Comparison of ENCODE assay signal across 10 cellular contexts in genomic region chr1:88731475-88731874, GRCh38. TPM values are rescaled to one million over a fixed set of nuclear protein-coding genes. Genes with fewer than 3 reads are reported as not detected.
DNase-seq lines count a peak whose midpoint lies in the region; ATAC-seq and TF ChIP-seq lines count a peak whose summit lies in the region.
"Had no signal": no experiment of that assay in that cellular context is flagged by ENCODE, and none has a peak within 500 bp of the region (broad histone marks: within the 10 kb centered on the region; RNA-seq: fewer than 3 reads in every experiment).

No MANE protein-coding gene starts in this region.

- TF ChIP-seq CTCF in endodermal cell (conservative IDR thresholded peaks at IDR 0.05): no peak

- ATAC-seq in HG03442 (IDR thresholded peaks at IDR 0.05; ENCODE audit: unreplicated experiment): no peak

- H3K4me1 ChIP-seq in urinary bladder (ENCODE audit: insufficient read depth) (peaks cover 3% of the 10 kb centered on the region), endodermal cell (ENCODE audit: control insufficient read depth, insufficient read depth, low read length) (no peaks in the 10 kb centered on the region)
- H3K4me1 ChIP-seq: BLaER1 had no signal

- DNase-seq in NCI-H345 (lab: John Stamatoyannopoulos, UW) (peak; percentile 39), NCI-H345 treated with DMSO at 0.1 percent for 48 hours (lab: John Stamatoyannopoulos, UW; ENCODE audit: unreplicated experiment) (no peak), astrocyte of the hippocampus (ENCODE audit: low read depth, low spot score) (peak; percentile 82), kidney tubule cell (ENCODE audit: low spot score) (peak; percentile 64), endodermal cell (no peak)
- no peak for DNase-seq in activated CD4-positive, CD25-positive, alpha-beta regulatory T cell (lab: John Stamatoyannopoulos, UW)
- DNase-seq: Peyer's patch had no signal

- H3K27me3 Mint-ChIP-seq in endodermal cell (ENCODE audit: insufficient read depth): no peaks in the 10 kb centered on the region

- H3K27ac ChIP-seq in urinary bladder (ENCODE audit: low read depth) (peak overlapping the region; percentile 79), endodermal cell (ENCODE audit: low read depth, low read length) (no peak overlapping the region)
- H3K27ac ChIP-seq: BLaER1 had no signal

- 13% methylated on average over 2 of the region's 2 CpGs for WGBS in urinary bladder
- 86% methylated on average over 2 of the region's 2 CpGs; no CpG with 5 or more reads in 1 of the 2 experiments for WGBS in endodermal cell (ENCODE audit: insufficient coverage in 1 of 2, insufficient read length in 1 of 2), 2 experiments

- peaks cover 20% of the 10 kb centered on the region for H3K9me3 Mint-ChIP-seq in endodermal cell

- peaks cover 38% of the 10 kb centered on the region for H3K9me3 ChIP-seq in endodermal cell (ENCODE audit: control insufficient read depth, low read length)

- no peak overlapping the region for H3K27ac Mint-ChIP-seq in endodermal cell

- H3K36me3 Mint-ChIP-seq in endodermal cell (ENCODE audit: low read depth): peaks cover 37% of the 10 kb centered on the region

- no peak overlapping the region for H3K4me3 ChIP-seq in urinary bladder (ENCODE audit: low read depth, low read length)
- H3K4me3 ChIP-seq in endodermal cell (ENCODE audit: low read length): no peak overlapping the region
- H3K4me3 ChIP-seq: BLaER1, Peyer's patch had no signal

- H3K36me3 ChIP-seq in urinary bladder (ENCODE audit: insufficient read depth) (no peaks in the 10 kb centered on the region), endodermal cell (ENCODE audit: control insufficient read depth, insufficient read depth, low read length) (peaks cover 30% of the 10 kb centered on the region)

- no peaks in the 10 kb centered on the region for H3K27me3 ChIP-seq in endodermal cell (ENCODE audit: control insufficient read depth, insufficient read depth, low read length, poor library complexity, severe bottlenecking)
- H3K27me3 ChIP-seq: BLaER1, Peyer's patch had no signal

- peaks cover 25% of the 10 kb centered on the region for H3K4me1 Mint-ChIP-seq in endodermal cell

- H3K4me3 Mint-ChIP-seq in endodermal cell: no peak overlapping the region

- H3K9ac ChIP-seq in endodermal cell (ENCODE audit: extremely low read depth, low read length, poor library complexity, severe bottlenecking): no peak overlapping the region
- H3K9ac ChIP-seq: BLaER1 had no signal

RNA-seq across cellular contexts. Expression of gene PKN2, which starts 47.4 kb away (rescaled TPM):
- total RNA-seq in urinary bladder (113 TPM), endodermal cell (10 to 100 TPM; 64.6 to 71.1 TPM)
- 15.8 TPM for polyA plus RNA-seq in urinary bladder
- 36.0 TPM for polyA plus RNA-seq in endodermal cell (2013, experiment 1 of 2)
- polyA plus RNA-seq in endodermal cell (2013, experiment 2 of 2): 37.2 TPM

Comparison
In these comparisons a context has a peak if more than half of its experiments do, and no peak if none do; other contexts are left out.
1. DNase-seq: peak in NCI-H345 (single experiment), astrocyte of the hippocampus (single experiment) and kidney tubule cell (single experiment); none in NCI-H345 treated with DMSO at 0.1 percent for 48 hours (single experiment), endodermal cell (single experiment) and activated CD4-positive, CD25-positive, alpha-beta regulatory T cell (0 of 4).